In genomic region chr17:31197991-31198390, GRCh38 we compare ENCODE assay signal across 21 cellular contexts.
DNase-seq lines count a peak whose midpoint lies in the region; ATAC-seq and TF ChIP-seq lines count a peak whose summit lies in the region.
"Had no signal": no experiment of that assay in that cellular context is flagged by ENCODE, and none has a peak within 500 bp of the region (broad histone marks: within the 10 kb centered on the region; RNA-seq: fewer than 3 reads in every experiment).

No MANE protein-coding gene starts in this region.

- H3K4me1 ChIP-seq in PC-9 (replicated peaks; ENCODE audit: insufficient read depth) (0 out of 2 replicates have a peak, but pooled peaks cover 5% of the 10 kb centered on the region), osteoblast (ENCODE audit: insufficient read depth, low read length) (peaks cover 14% of the 10 kb centered on the region)
- H3K4me1 ChIP-seq: Peyer's patch, right atrium auricular region had no signal

- H3K9me2 ChIP-seq in PC-9 (ENCODE audit: insufficient read depth) = no peaks in the 10 kb centered on the region

- H3K79me2 ChIP-seq in PC-9 (ENCODE audit: low read depth) (peaks cover 7% of the 10 kb centered on the region; the same call in 1 of the 2 replicates), osteoblast (ENCODE audit: insufficient read depth, low read length) (peaks cover 11% of the 10 kb centered on the region)

- H3K27me3 ChIP-seq in PC-9 (ENCODE audit: insufficient read depth, low read depth) (no peaks in the 10 kb centered on the region), osteoblast (ENCODE audit: insufficient read depth, low read length) (no peaks in the 10 kb centered on the region)
- H3K27me3 ChIP-seq: adrenal gland, heart left ventricle, ovary, Peyer's patch, right atrium auricular region, thyroid gland had no signal

- H3K36me3 ChIP-seq in PC-9 (ENCODE audit: low read depth) (no peaks in the 10 kb centered on the region), osteoblast (ENCODE audit: insufficient read depth, low read length) (peaks cover 11% of the 10 kb centered on the region)
- H3K36me3 ChIP-seq: adrenal gland, ovary, right atrium auricular region had no signal

- intact Hi-C loops in PC-9 (cut with micrococcal nuclease; ENCODE audit: unreplicated experiment) = no loop called here

- peak; percentile 68 for DNase-seq in ELR (ENCODE audit: low read depth)
- peak in 1 of 2 experiments; percentile 36 for DNase-seq in PC-9
- peak; percentile 16 for DNase-seq in epithelial cell of prostate (ENCODE audit: low read depth, low spot score)
- DNase-seq in osteoblast (ENCODE audit: insufficient read length, low spot score, missing footprints) = no peak
- no peak for DNase-seq in midbrain (lab: John Stamatoyannopoulos, UW)
- DNase-seq in NCI-H1105 (lab: John Stamatoyannopoulos, UW) = no peak
- DNase-seq: activated naive CD4-positive, alpha-beta T cell treated with Interleukin-2 at 50 U/mL for 16 hours; activated T-cell treated with anti-CD3 and anti-CD28 coated beads, Interleukin-2, amount 50 U/mL, for 48 hours; adrenal gland; heart left ventricle; natural killer cell; NCI-H1694; NCI-H524; ovary; Peyer's patch; stimulated activated naive CD4-positive, alpha-beta T cell treated with Interleukin-2 at 50 U/mL for 16 hours; thyroid gland had no signal

- H3K4me3 ChIP-seq in PC-9 (no peak overlapping the region), osteoblast (ENCODE audit: insufficient read depth, low read length) (no peak overlapping the region)
- H3K4me3 ChIP-seq: adrenal gland, heart left ventricle, ovary, Peyer's patch, right atrium auricular region, thyroid gland had no signal

- no TSS peak for BruUV-seq in PC-9 (replicated peaks; lab: Mats Ljungman, UMichigan)

- H3K9me3 ChIP-seq in PC-9 (ENCODE audit: insufficient read depth, low read depth) (no peaks in the 10 kb centered on the region), osteoblast (ENCODE audit: low read depth, low read length) (no peaks in the 10 kb centered on the region)
- H3K9me3 ChIP-seq: adrenal gland, ovary, Peyer's patch, right atrium auricular region, thyroid gland had no signal

- ATAC-seq in GM21381 (IDR thresholded peaks at IDR 0.05; ENCODE audit: unreplicated experiment) = no peak
- ATAC-seq: heart left ventricle, left lobe of liver, natural killer cell had no signal

- CTCF ChIA-PET in PC-9 (lab: Charles Lee) = no interaction called here

- POLR2A ChIA-PET in PC-9 (lab: Charles Lee; ENCODE audit: unreplicated experiment) = no interaction called here

- H2AFZ ChIP-seq in PC-9 (no peak overlapping the region), osteoblast (ENCODE audit: low read length) (no peak overlapping the region)

- H3K27ac ChIP-seq in PC-9 = peak overlapping the region; percentile 59
- peak overlapping the region; percentile 75 for H3K27ac ChIP-seq in epithelial cell of prostate
- H3K27ac ChIP-seq in osteoblast (ENCODE audit: low read depth, low read length) = peak overlapping the region; percentile 15
- H3K27ac ChIP-seq: adrenal gland, heart left ventricle, KMS-11, ovary, Peyer's patch, right atrium auricular region, thyroid gland had no signal

- H3K4me2 ChIP-seq in PC-9 (no peak overlapping the region), osteoblast (ENCODE audit: insufficient read depth, low read length) (peak overlapping the region; percentile 15)
- H3K4me2 ChIP-seq: KMS-11 had no signal

- H4K20me1 ChIP-seq in PC-9 (ENCODE audit: insufficient read depth) (no peaks in the 10 kb centered on the region; the same call in 1 of the 2 replicates), osteoblast (ENCODE audit: insufficient read depth, low read length) (no peaks in the 10 kb centered on the region)

- H3F3A ChIP-seq in PC-9 (ENCODE audit: insufficient read depth, low read depth) = peaks cover 4% of the 10 kb centered on the region

- no peak for TF ChIP-seq CTCF in PC-9 (conservative IDR thresholded peaks at IDR 0.05)
- no peak for TF ChIP-seq CTCF in osteoblast (IDR thresholded peaks at IDR 0.05; ENCODE audit: extremely low read depth, low read depth, low read length)

Comparison
In these comparisons a context has a peak if more than half of its experiments do, and no peak if none do; other contexts are left out.
1. DNase-seq: peak in ELR (single experiment) and epithelial cell of prostate (single experiment); none in osteoblast (single experiment), midbrain (single experiment) and NCI-H1105 (single experiment).
2. H3K27ac ChIP-seq: peak in every context shown above with its lines; median percentile 75 in epithelial cell of prostate; 59 in PC-9; 15 in osteoblast.